ENCODE assay signal across 8 cellular contexts in the genomic region with DNA sequence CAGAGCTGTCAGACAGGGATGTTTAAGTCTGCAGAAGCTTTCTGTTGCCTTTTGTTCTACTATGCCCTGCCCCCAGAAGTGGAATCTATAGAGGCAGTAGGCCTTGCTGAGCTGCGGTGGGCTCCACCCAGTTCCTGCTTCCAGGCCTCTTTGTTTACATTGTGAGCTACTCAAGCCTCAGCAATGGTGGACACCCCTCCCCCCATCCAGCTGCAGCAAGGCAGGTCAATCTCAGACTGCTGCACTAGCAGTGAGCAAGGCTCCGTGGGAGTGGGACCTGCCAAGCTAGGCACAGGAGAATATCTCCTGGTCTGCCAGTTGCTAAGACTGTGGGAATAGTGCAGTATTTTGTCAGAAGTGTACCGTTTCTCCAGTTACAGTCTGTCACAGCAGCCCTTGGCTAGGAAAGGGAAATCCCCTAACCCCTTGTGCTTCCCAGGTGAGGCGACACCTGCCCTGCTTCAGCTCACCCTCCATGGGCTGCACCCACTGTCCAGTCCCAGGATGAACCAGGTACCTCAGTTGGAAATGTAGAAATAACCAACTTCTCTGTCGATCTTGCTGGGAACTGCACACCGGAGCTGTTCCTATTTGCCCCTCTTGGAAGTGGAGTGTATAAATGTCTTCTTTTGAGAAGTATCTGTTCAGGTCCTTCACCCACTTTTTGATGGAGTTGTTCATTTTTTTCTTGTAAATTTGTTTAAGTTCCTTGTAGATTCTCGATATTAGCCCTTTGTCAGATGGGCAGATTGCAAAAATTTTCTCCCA.
DNase-seq lines count a peak whose midpoint lies in the region; ATAC-seq and TF ChIP-seq lines count a peak whose summit lies in the region.

No MANE protein-coding gene starts in this region.

- H3K27me3 Mint-ChIP-seq in activated CD4-positive, alpha-beta memory T cell treated with anti-CD3 and anti-CD28 coated beads for 36 hours, result no peaks in the 10 kb centered on the region

- no peaks in the 10 kb centered on the region; the same call in 1 of the 2 replicates for H3F3A ChIP-seq in MM.1S (ENCODE audit: insufficient read depth, low read length)

- H3K4me3 ChIP-seq in MM.1S (ENCODE audit: low read length), result peak overlapping the region; percentile 4; the same call in 1 of the 2 replicates
- H3K4me3 ChIP-seq in iPS-15b (ENCODE audit: low read depth, low read length), result peak overlapping the region; percentile 18
- H3K4me3 ChIP-seq in prostate gland, result no peak overlapping the region

- H3K4me2 ChIP-seq in MM.1S (ENCODE audit: low read depth, low read length), result peak overlapping the region; percentile 59

- DNase-seq in COLO668 (lab: John Stamatoyannopoulos, UW; ENCODE audit: unreplicated experiment) (peak; percentile 77), MM.1S (peak; percentile 93), prostate gland (ENCODE audit: low spot score) (no peak)
- peak; percentile 52 for DNase-seq in activated CD4-positive, alpha-beta memory T cell treated with anti-CD3 and anti-CD28 coated beads for 36 hours

- H3K9me3 Mint-ChIP-seq in activated CD4-positive, alpha-beta memory T cell treated with anti-CD3 and anti-CD28 coated beads for 36 hours, result peaks cover 50% of the 10 kb centered on the region

- H4K20me1 ChIP-seq in MM.1S (ENCODE audit: insufficient read depth, low read length), result no peaks in the 10 kb centered on the region

- H3K36me3 Mint-ChIP-seq in activated CD4-positive, alpha-beta memory T cell treated with anti-CD3 and anti-CD28 coated beads for 36 hours, result peaks cover 24% of the 10 kb centered on the region

- H3K27me3 ChIP-seq in MM.1S (replicated peaks; ENCODE audit: insufficient read depth, low read length), result no peaks in the 10 kb centered on the region
- H3K27me3 ChIP-seq in iPS-15b (ENCODE audit: control insufficient read depth, insufficient read depth, low read length), result no peaks in the 10 kb centered on the region
- H3K27me3 ChIP-seq in prostate gland (replicated peaks; ENCODE audit: insufficient read depth), result no peaks in the 10 kb centered on the region

- WGBS in prostate gland, result 81% methylated on average over 7 of the region's 7 CpGs

- H3K4me1 ChIP-seq in MM.1S (ENCODE audit: low read length) (peaks cover 10% of the 10 kb centered on the region), iPS-15b (ENCODE audit: control insufficient read depth, insufficient read depth, low read length) (peaks cover 5% of the 10 kb centered on the region), prostate gland (replicated peaks) (no peaks in the 10 kb centered on the region)

- H2AFZ ChIP-seq in MM.1S (ENCODE audit: low read length), result peak overlapping the region; percentile 59

- ATAC-seq in HG02623 (IDR thresholded peaks at IDR 0.05; ENCODE audit: unreplicated experiment), result no peak
- ATAC-seq in HG02852 (IDR thresholded peaks at IDR 0.05; ENCODE audit: unreplicated experiment), result no peak
- ATAC-seq in HG03342 (IDR thresholded peaks at IDR 0.05; ENCODE audit: unreplicated experiment), result no peak

- TF ChIP-seq POLR2A in prostate gland (IDR thresholded peaks at IDR 0.05), result no peak

- H3K9me2 ChIP-seq in MM.1S (replicated peaks; ENCODE audit: insufficient read depth, low read length), result no peaks in the 10 kb centered on the region

- H3K79me2 ChIP-seq in MM.1S (ENCODE audit: low read length), result no peaks in the 10 kb centered on the region

- H3K4me3 Mint-ChIP-seq in activated CD4-positive, alpha-beta memory T cell treated with anti-CD3 and anti-CD28 coated beads for 36 hours, result no peak overlapping the region

- peaks cover 45% of the 10 kb centered on the region for H3K4me1 Mint-ChIP-seq in activated CD4-positive, alpha-beta memory T cell treated with anti-CD3 and anti-CD28 coated beads for 36 hours (ENCODE audit: low read depth)

- intact Hi-C loops in activated CD4-positive, alpha-beta memory T cell treated with anti-CD3 and anti-CD28 coated beads for 36 hours (cut with micrococcal nuclease), result no loop called here
- intact Hi-C loops in prostate gland (cut with DNase I), result no loop called here

- peak overlapping the region; percentile 12; the same call in 1 of the 2 replicates for H3K9ac ChIP-seq in MM.1S (ENCODE audit: low read length)
- no peak overlapping the region for H3K9ac ChIP-seq in iPS-15b (ENCODE audit: low read depth, low read length)

- H3K36me3 ChIP-seq in MM.1S (replicated peaks; ENCODE audit: insufficient read depth, low read length) (no peaks in the 10 kb centered on the region), iPS-15b (ENCODE audit: control insufficient read depth, insufficient read depth, low read length) (no peaks in the 10 kb centered on the region), prostate gland (no peaks in the 10 kb centered on the region)

- CTCF ChIA-PET in activated CD4-positive, alpha-beta memory T cell treated with anti-CD3 and anti-CD28 coated beads for 36 hours (lab: Charles Lee), result no interaction called here

- peak overlapping the region; percentile 43 for H3K27ac Mint-ChIP-seq in activated CD4-positive, alpha-beta memory T cell treated with anti-CD3 and anti-CD28 coated beads for 36 hours

- no peak for TF ChIP-seq CTCF in MM.1S (IDR thresholded peaks at IDR 0.05; ENCODE audit: low read length)
- TF ChIP-seq CTCF in prostate gland (IDR thresholded peaks at IDR 0.05), result no peak

- H3K27ac ChIP-seq in MM.1S (ENCODE audit: low read length) (peak overlapping the region; percentile 54; the same call in 1 of the 2 replicates), prostate gland (no peak overlapping the region)

- POLR2A ChIA-PET in activated CD4-positive, alpha-beta memory T cell treated with anti-CD3 and anti-CD28 coated beads for 36 hours (lab: Charles Lee), result interaction anchor here (0.9 to 1.1 kb wide), 2 partner anchors 62 to 215 kb away, joined by 3 to 5 read pairs; no protein-coding TSS in a partner anchor

- H3K9me3 ChIP-seq in MM.1S (replicated peaks; ENCODE audit: insufficient read depth, low read length) (no peaks in the 10 kb centered on the region), iPS-15b (ENCODE audit: control insufficient read depth, insufficient read depth, low read length) (no peaks in the 10 kb centered on the region), prostate gland (no peaks in the 10 kb centered on the region)

Comparison
In these comparisons a context has a peak if more than half of its experiments do, and no peak if none do; other contexts are left out.
1. H3K4me3 ChIP-seq: peak in MM.1S (single experiment) and iPS-15b (single experiment); none in prostate gland (0 of 2).